ENCODE assay signal across 19 cellular contexts in genomic region chr16:53960954-53961616, GRCh38.
DNase-seq lines count a peak whose midpoint lies in the region; ATAC-seq, FAIRE-seq and TF ChIP-seq lines count a peak whose summit lies in the region.
"Had no signal": no experiment of that assay in that cellular context is flagged by ENCODE, and none has a peak within 500 bp of the region (broad histone marks: within the 10 kb centered on the region; RNA-seq: fewer than 3 reads in every experiment).

No MANE protein-coding gene starts in this region.

- in situ Hi-C loops in HepG2 (cut with HindIII; ENCODE audit: extremely low pct_ligation_motif_present, low pct_unique_long_range_greater_than_20kb): no loop called here

- no peaks in the 10 kb centered on the region for H3K9me3 ChIP-seq in right lobe of liver
- H3K9me3 ChIP-seq in HepG2 (ENCODE audit: low read length): no peaks in the 10 kb centered on the region
- H3K9me3 ChIP-seq in hepatocyte (ENCODE audit: low read depth): no peaks in the 10 kb centered on the region
- no peaks in the 10 kb centered on the region for H3K9me3 ChIP-seq in spleen
- H3K9me3 ChIP-seq: colonic mucosa, vagina had no signal

- no peak for DNase-seq in right lobe of liver
- no peak for DNase-seq in HepG2 (ENCODE audit: low spot score)
- peak; percentile 54 for DNase-seq in NCI-H2171 (lab: John Stamatoyannopoulos, UW)
- DNase-seq in hepatocyte (ENCODE audit: low spot score): peak; percentile 13
- no peak for DNase-seq in spleen
- DNase-seq in NCI-H2196 treated with DMSO at 0.1 percent for 48 hours (lab: John Stamatoyannopoulos, UW; ENCODE audit: unreplicated experiment): no peak
- DNase-seq in posterior vena cava (ENCODE audit: low spot score): no peak
- DNase-seq in foreskin melanocyte: no peak
- DNase-seq: activated naive CD4-positive, alpha-beta T cell treated with anti-CD3 and anti-CD28 coated beads, Interleukin-2, amount 10 ng/mL, durations not matched to agents 7 days and 5 days; activated T-cell treated with anti-CD3 and anti-CD28 coated beads for 4 hours; colonic mucosa; NCI-H446 treated with DMSO at 0.1 percent for 48 hours; nucleus accumbens; stimulated activated CD4-positive, alpha-beta T cell treated with anti-CD3 and anti-CD28 coated beads, Interleukin-4, amount 100 ng/mL, for 1 hour; T-helper 1 cell had no signal

- TF ChIP-seq EP300 in HepG2 (IDR thresholded peaks at IDR 0.05; ENCODE audit: low read depth in 2 of 2, low read length in 2 of 2) (no peak), HepG2 (CRISPR knock-in tag; IDR thresholded peaks at IDR 0.05; ENCODE audit: borderline replicate concordance) (no peak)

- H3K4me3 ChIP-seq in right lobe of liver: no peak overlapping the region
- H3K4me3 ChIP-seq in HepG2 (replicated peaks in 1 of 3; ENCODE audit: insufficient read depth in 1 of 3, low read depth in 2 of 3, low read length in 3 of 3): no peak overlapping the region
- no peak overlapping the region for H3K4me3 ChIP-seq in hepatocyte
- H3K4me3 ChIP-seq in spleen: no peak overlapping the region
- H3K4me3 ChIP-seq: colonic mucosa, vagina had no signal

- POLR2A ChIA-PET in HepG2 (lab: Yijun Ruan, JAX): no interaction called here

- TF ChIP-seq POLR2A in right lobe of liver (IDR thresholded peaks at IDR 0.05): no peak
- no peak for TF ChIP-seq POLR2A in HepG2 (IDR thresholded peaks at IDR 0.05; ENCODE audit: insufficient read depth in 1 of 2, low read depth in 2 of 2, low read length in 2 of 2)
- TF ChIP-seq POLR2A in spleen (IDR thresholded peaks at IDR 0.05): no peak

- H2AFZ ChIP-seq in HepG2 (ENCODE audit: low read length) (no peak overlapping the region), hepatocyte (no peak overlapping the region)

- ATAC-seq in right lobe of liver: peak; percentile 39 to 75 (median 53)
- ATAC-seq in HepG2: no peak

- no TSS peak for BruUV-seq in HepG2 (replicated peaks; lab: Mats Ljungman, UMichigan)

- no peak for FAIRE-seq in HepG2 (lab: Jason Lieb, UNC)
- FAIRE-seq: endometrium, GM19239 had no signal

- H3K4me1 ChIP-seq in right lobe of liver (peaks cover 0 to 8% (median 0%) of the 10 kb centered on the region in 4 donors), HepG2 (ENCODE audit: insufficient read depth, low read length) (no peaks in the 10 kb centered on the region), hepatocyte (ENCODE audit: insufficient read depth) (peaks cover 11% of the 10 kb centered on the region), spleen (no peaks in the 10 kb centered on the region)
- H3K4me1 ChIP-seq: colonic mucosa had no signal

- H3K36me3 ChIP-seq in right lobe of liver: no peaks in the 10 kb centered on the region
- H3K36me3 ChIP-seq in HepG2 (replicated peaks in 1 of 2; ENCODE audit: control insufficient read depth in 1 of 2, insufficient read depth in 2 of 2, low read length in 2 of 2): no peaks in the 10 kb centered on the region
- H3K36me3 ChIP-seq in hepatocyte (replicated peaks; ENCODE audit: insufficient read depth, low read depth): no peaks in the 10 kb centered on the region
- H3K36me3 ChIP-seq in spleen: peaks cover 0 to 6% (median 0%) of the 10 kb centered on the region in 6 donors
- H3K36me3 ChIP-seq: colonic mucosa, vagina had no signal

- CTCF ChIA-PET in HepG2 (lab: Yijun Ruan, JAX; ENCODE audit: low intra/inter-chr PET ratio, low total read pairs): no interaction called here

- H3K79me2 ChIP-seq in HepG2 (ENCODE audit: insufficient read depth, low read length): no peaks in the 10 kb centered on the region
- H3K79me2 ChIP-seq in hepatocyte: no peaks in the 10 kb centered on the region

- no peak for TF ChIP-seq RAD21 in HepG2 (CRISPR knock-in tag; IDR thresholded peaks at IDR 0.05)

- H4K20me1 ChIP-seq in HepG2 (ENCODE audit: insufficient read depth, low read length): no peaks in the 10 kb centered on the region
- H4K20me1 ChIP-seq in hepatocyte (ENCODE audit: insufficient read depth, poor library complexity, severe bottlenecking): no peaks in the 10 kb centered on the region

- TF ChIP-seq CTCF in right lobe of liver (IDR thresholded peaks at IDR 0.05) (no peak), HepG2 (CRISPR knock-in tag; IDR thresholded peaks at IDR 0.05) (no peak), hepatocyte (IDR thresholded peaks at IDR 0.05; ENCODE audit: poor library complexity) (no peak), spleen (IDR thresholded peaks at IDR 0.05 in 8 of 11, conservative IDR thresholded peaks at IDR 0.05 in 3 of 11) (no peak)

- H3K27me3 ChIP-seq in right lobe of liver: no peaks in the 10 kb centered on the region
- no peaks in the 10 kb centered on the region for H3K27me3 ChIP-seq in HepG2 (ENCODE audit: control insufficient read depth in 1 of 2, insufficient read depth in 2 of 2, low read length in 2 of 2)
- H3K27me3 ChIP-seq in hepatocyte: no peaks in the 10 kb centered on the region
- no peaks in the 10 kb centered on the region for H3K27me3 ChIP-seq in spleen (replicated peaks in 1 of 7)
- H3K27me3 ChIP-seq: colonic mucosa, vagina had no signal

- no peak overlapping the region for H3K9ac ChIP-seq in HepG2 (ENCODE audit: insufficient read depth, low read depth, low read length)

- WGBS in right lobe of liver (ENCODE audit: insufficient coverage, low coverage, low lambda C conversion rate, missing lambda C conversion rate): 50% methylated on average over 5 of the region's 6 CpGs
- 96% methylated on average over 6 of the region's 6 CpGs for WGBS in HepG2 (ENCODE audit: low lambda C conversion rate)
- whole genome bisulfite sequencing in hepatocyte (ENCODE audit: low lambda C conversion rate, missing lambda C conversion rate): 39% methylated on average over 6 of the region's 6 CpGs
- WGBS in spleen, 5 donors: 85 to 93% (median 89%) methylated on average over 6 of the region's 6 CpGs

- no peaks in the 10 kb centered on the region for H3K9me2 ChIP-seq in hepatocyte (replicated peaks; ENCODE audit: insufficient read depth)

- intact Hi-C loops in right lobe of liver (cut with DNase I) (no loop called here), HepG2 (cut with micrococcal nuclease; ENCODE audit: unreplicated experiment) (no loop called here), spleen (cut with DNase I; ENCODE audit: low total_unique reads) (no loop called here), posterior vena cava (cut with DNase I) (no loop called here)

- H3K4me2 ChIP-seq in HepG2 (ENCODE audit: low read depth, low read length): no peak overlapping the region
- H3K4me2 ChIP-seq in hepatocyte: no peak overlapping the region

- H3K27ac ChIP-seq in right lobe of liver (no peak overlapping the region), HepG2 (ENCODE audit: extremely low read length, insufficient read depth, low read length) (no peak overlapping the region), hepatocyte (no peak overlapping the region), spleen (no peak overlapping the region)
- H3K27ac ChIP-seq: colonic mucosa, HL-60, vagina had no signal

TF ChIP-seq in HepG2, 621 proteins besides CTCF, POLR2A, EP300 and RAD21:
- TF ChIP-seq ZNF501 (CRISPR knock-in tag; IDR thresholded peaks at IDR 0.05) (no peak), PBX2 (CRISPR knock-in tag; IDR thresholded peaks at IDR 0.05) (no peak), NR0B2 (CRISPR knock-in tag; IDR thresholded peaks at IDR 0.05) (no peak), NFATC3 (CRISPR knock-in tag; IDR thresholded peaks at IDR 0.05) (no peak), ZNF484 (CRISPR knock-in tag; IDR thresholded peaks at IDR 0.05; ENCODE audit: borderline replicate concordance, low read depth) (no peak)

Comparison
In these comparisons a context has a peak if more than half of its experiments do, and no peak if none do; other contexts are left out.
1. DNase-seq: peak in NCI-H2171 (single experiment) and hepatocyte (single experiment); none in right lobe of liver (0 of 3), HepG2 (single experiment), spleen (single experiment), NCI-H2196 treated with DMSO at 0.1 percent for 48 hours (single experiment), posterior vena cava (single experiment) and foreskin melanocyte (single experiment).